In genomic region chr11:46338636-46338987, GRCh38 we compare ENCODE assay signal across 10 cellular contexts. TPM values are rescaled to one million over a fixed set of nuclear protein-coding genes. Genes with fewer than 3 reads are reported as not detected.
A peak's percentile ranks its signal among the peaks of the same experiment; 100 is the strongest.
DNase-seq lines count a peak whose midpoint lies in the region; ATAC-seq, FAIRE-seq and TF ChIP-seq lines count a peak whose summit lies in the region.
"Had no signal": no experiment of that assay in that cellular context is flagged by ENCODE, and none has a peak within 500 bp of the region (broad histone marks: within the 10 kb centered on the region; RNA-seq: fewer than 3 reads in every experiment).

No MANE protein-coding gene starts in this region.

- ATAC-seq in GM21447 (IDR thresholded peaks at IDR 0.05; ENCODE audit: unreplicated experiment), result no peak
- no peak for ATAC-seq in HG02973 (IDR thresholded peaks at IDR 0.05; ENCODE audit: unreplicated experiment)
- ATAC-seq in HG02884 (IDR thresholded peaks at IDR 0.05; ENCODE audit: unreplicated experiment), result no peak

- H3K9me3 Mint-ChIP-seq in neural crest cell, result no peaks in the 10 kb centered on the region

- H3K4me2 ChIP-seq in endothelial cell of umbilical vein (ENCODE audit: insufficient read depth, low read length), result no peak overlapping the region

- H3K79me2 ChIP-seq in endothelial cell of umbilical vein (ENCODE audit: control insufficient read depth, insufficient read depth, low read length), result no peaks in the 10 kb centered on the region

- CTCF ChIA-PET in endothelial cell of umbilical vein (lab: Charles Lee), result interaction anchor here (1.2 to 2.8 kb wide), 4 partner anchors 9 to 31 kb away, joined by 4 to 11 read pairs (median 4); partner anchors contain the start of gene DGKZ

- intact Hi-C loops in endothelial cell of umbilical vein (cut with micrococcal nuclease), result no loop called here

- H3K36me3 Mint-ChIP-seq in neural crest cell (ENCODE audit: low read depth), result no peaks in the 10 kb centered on the region

- POLR2A ChIA-PET in endothelial cell of umbilical vein (lab: Charles Lee), result no interaction called here

- no peak for FAIRE-seq in endothelial cell of umbilical vein (lab: Jason Lieb, UNC)

- no peaks in the 10 kb centered on the region for H4K20me1 ChIP-seq in endothelial cell of umbilical vein (replicated peaks; ENCODE audit: control insufficient read depth, extremely low read depth, insufficient read depth, low read length)

- H3K27me3 ChIP-seq in endothelial cell of umbilical vein (ENCODE audit: control insufficient read depth in 2 of 2, insufficient read depth in 2 of 2, low read length in 2 of 2), result peaks cover 8 to 12% of the 10 kb centered on the region in 2 experiments

- no peaks in the 10 kb centered on the region for H3K9me3 ChIP-seq in endothelial cell of umbilical vein (replicated peaks; ENCODE audit: control insufficient read depth, insufficient read depth, low read length)

- no peak overlapping the region for H3K9ac ChIP-seq in endothelial cell of umbilical vein (replicated peaks; ENCODE audit: extremely low read depth, insufficient read depth, low read length)

- H3K4me1 ChIP-seq in endothelial cell of umbilical vein (ENCODE audit: control insufficient read depth, extremely low read depth, insufficient read depth, low read length), result peaks cover 15% of the 10 kb centered on the region

- DNase-seq in AG10803 (ENCODE audit: low read depth) (no peak), M059J (ENCODE audit: low read depth) (peak; percentile 38), endothelial cell of umbilical vein (ENCODE audit: low read depth, low spot score) (no peak), neural crest cell (ENCODE audit: low read depth, low spot score) (no peak), OCI-M2 (lab: John Stamatoyannopoulos, UW; ENCODE audit: unreplicated experiment) (no peak)
- DNase-seq: activated effector memory CD4-positive, alpha-beta T cell treated with Interleukin-2 at 50 U/mL for 16 hours; stimulated activated CD4-positive, alpha-beta T cell treated with anti-CD3 and anti-CD28 coated beads, Interleukin-12 subunit alpha, Interleukin-12 subunit beta, amount 100 ng/mL, for 4 hours had no signal

- peak overlapping the region; percentile 61 for H3K4me3 Mint-ChIP-seq in neural crest cell

- no peaks in the 10 kb centered on the region for H3K9me1 ChIP-seq in endothelial cell of umbilical vein (replicated peaks; ENCODE audit: control insufficient read depth, extremely low read depth, insufficient read depth, low read length)

- no peak for TF ChIP-seq POLR2A in endothelial cell of umbilical vein (IDR thresholded peaks at IDR 0.05; ENCODE audit: low read depth, low read length)

- peaks cover 21% of the 10 kb centered on the region for H3K27me3 Mint-ChIP-seq in neural crest cell (ENCODE audit: low read depth)

- dilution Hi-C loops in endothelial cell of umbilical vein (cut with MboI; ENCODE audit: extremely low pct_ligation_motif_present, low sequenced_read_pairs), result no loop called here

- no peak for TF ChIP-seq CTCF in AG10803 (conservative IDR thresholded peaks at IDR 0.05; ENCODE audit: low read length)
- no peak for TF ChIP-seq CTCF in endothelial cell of umbilical vein (IDR thresholded peaks at IDR 0.05; ENCODE audit: extremely low read depth in 1 of 2, insufficient read depth in 1 of 2, low read depth in 1 of 2, low read length in 2 of 2)
- no peak for TF ChIP-seq CTCF in neural crest cell (conservative IDR thresholded peaks at IDR 0.05)

- peak overlapping the region; percentile 62 for H2AFZ ChIP-seq in endothelial cell of umbilical vein (ENCODE audit: low read depth, low read length)

- H3K36me3 ChIP-seq in endothelial cell of umbilical vein (ENCODE audit: control insufficient read depth in 2 of 2, extremely low read depth in 1 of 2, insufficient read depth in 2 of 2, low read length in 2 of 2), result no peaks in the 10 kb centered on the region

- H3K4me3 ChIP-seq in AG10803 (ENCODE audit: low read length) (peak overlapping the region; percentile 27), endothelial cell of umbilical vein (replicated peaks in 1 of 3; ENCODE audit: insufficient read depth in 1 of 3, low read depth in 1 of 3, low read length in 3 of 3) (no peak overlapping the region)

- peak overlapping the region; percentile 31 for H3K27ac Mint-ChIP-seq in neural crest cell (ENCODE audit: unreplicated experiment)

- H3K27ac ChIP-seq in endothelial cell of umbilical vein (ENCODE audit: insufficient read depth, low read depth, low read length), result no peak overlapping the region

- peaks cover 48% of the 10 kb centered on the region for H3K4me1 Mint-ChIP-seq in neural crest cell

- BruUV-seq in endothelial cell of umbilical vein (replicated peaks; lab: Mats Ljungman, UMichigan), result no TSS peak

TF ChIP-seq in endothelial cell of umbilical vein, 7 proteins besides CTCF, POLR2A, EP300 and RAD21:
- TF ChIP-seq, protein P1, sequence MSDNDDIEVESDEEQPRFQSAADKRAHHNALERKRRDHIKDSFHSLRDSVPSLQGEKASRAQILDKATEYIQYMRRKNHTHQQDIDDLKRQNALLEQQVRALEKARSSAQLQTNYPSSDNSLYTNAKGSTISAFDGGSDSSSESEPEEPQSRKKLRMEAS (IDR thresholded peaks at IDR 0.05; ENCODE audit: insufficient read depth, insufficient read length), result no peak
- TF ChIP-seq MYC (IDR thresholded peaks at IDR 0.05; ENCODE audit: low read depth, low read length) (no peak), JUN (IDR thresholded peaks at IDR 0.05; ENCODE audit: borderline replicate concordance, insufficient read depth, insufficient read length, low read depth) (no peak), EZH2 (IDR thresholded peaks at IDR 0.05; ENCODE audit: borderline replicate concordance, low read depth, low read length, severe bottlenecking) (no peak), POLR2AphosphoS5 (IDR thresholded peaks at IDR 0.05; ENCODE audit: insufficient read depth, low read depth, low read length) (no peak), GATA2 (IDR thresholded peaks at IDR 0.05; ENCODE audit: insufficient read depth, insufficient read length, low read depth, low read length) (no peak), FOS (IDR thresholded peaks at IDR 0.05; ENCODE audit: borderline replicate concordance, insufficient read depth, low read length) (no peak)

RNA-seq across cellular contexts. Expression of gene DGKZ, which starts 8.7 kb away (rescaled TPM):
- 38.4 and 73.4 TPM in 2 replicates for total RNA-seq in M059J (2014; rRNA removed; shearing (Covaris generic))
- total RNA-seq in endothelial cell of umbilical vein (87.1 and 88.8 TPM in 2 replicates), neural crest cell (54.4 and 60.1 TPM in 2 replicates)
- 127 and 170 TPM in 2 replicates for polyA plus RNA-seq in endothelial cell of umbilical vein
- polyA plus RNA-seq in endothelial cell of umbilical vein (2011; cell fraction: cytosol; rRNA removed), result 69.0 and 76.0 TPM in 2 replicates
- polyA plus RNA-seq in endothelial cell of umbilical vein (2011; cell fraction: nucleus; rRNA removed), result 204 and 251 TPM in 2 replicates
- polyA plus RNA-seq in endothelial cell of umbilical vein (2012), result 59.6 and 63.6 TPM in 2 replicates
- 55.0 and 79.1 TPM in 2 replicates for polyA minus RNA-seq in endothelial cell of umbilical vein
- 71.7 TPM for polyA minus RNA-seq in endothelial cell of umbilical vein (2011; cell fraction: cytosol; rRNA and poly(A)+ RNA removed)
- polyA minus RNA-seq in endothelial cell of umbilical vein (2011; cell fraction: nucleus; rRNA and poly(A)+ RNA removed), result 47.8 and 91.7 TPM in 2 replicates

RNA-seq across cellular contexts. Expression of gene MDK, which starts 42.9 kb away (rescaled TPM):
- 543 and 581 TPM in 2 replicates for total RNA-seq in M059J (2014; rRNA removed; shearing (Covaris generic))
- total RNA-seq in endothelial cell of umbilical vein, result 331 and 336 TPM in 2 replicates
- polyA plus RNA-seq in endothelial cell of umbilical vein, result 893 and 985 TPM in 2 replicates
- polyA plus RNA-seq in endothelial cell of umbilical vein (2011; cell fraction: cytosol; rRNA removed), result 1,084 and 1,357 TPM in 2 replicates
- 265 and 313 TPM in 2 replicates for polyA plus RNA-seq in endothelial cell of umbilical vein (2011; cell fraction: nucleus; rRNA removed)
- 568 and 909 TPM in 2 replicates for polyA plus RNA-seq in endothelial cell of umbilical vein (2012)
- polyA minus RNA-seq in endothelial cell of umbilical vein, result 140 and 146 TPM in 2 replicates
- polyA minus RNA-seq in endothelial cell of umbilical vein (2011; cell fraction: cytosol; rRNA and poly(A)+ RNA removed), result not detected
- polyA minus RNA-seq in endothelial cell of umbilical vein (2011; cell fraction: nucleus; rRNA and poly(A)+ RNA removed), result 15.5 and 33.7 TPM in 2 replicates
- 781 and 821 TPM in 2 replicates for total RNA-seq in neural crest cell

RNA-seq across cellular contexts. Expression of gene CHRM4, which starts 53.0 kb away (rescaled TPM):
- 0.49 TPM in 1 of 2 replicates, not detected in the other for total RNA-seq in M059J (2014; rRNA removed; shearing (Covaris generic))
- 0.22 TPM in 1 of 2 replicates, not detected in the other for total RNA-seq in endothelial cell of umbilical vein
- 0.04 and 0.13 TPM in 2 replicates for polyA plus RNA-seq in endothelial cell of umbilical vein
- 0.05 and 0.13 TPM in 2 replicates for polyA plus RNA-seq in endothelial cell of umbilical vein (2011; cell fraction: cytosol; rRNA removed)
- 0.29 and 0.38 TPM in 2 replicates for polyA plus RNA-seq in endothelial cell of umbilical vein (2011; cell fraction: nucleus; rRNA removed)
- 0.21 and 0.27 TPM in 2 replicates for polyA plus RNA-seq in endothelial cell of umbilical vein (2012)
- 0.19 TPM in 1 of 2 replicates, not detected in the other for polyA minus RNA-seq in endothelial cell of umbilical vein
- polyA minus RNA-seq in endothelial cell of umbilical vein (2011; cell fraction: cytosol; rRNA and poly(A)+ RNA removed), result not detected
- polyA minus RNA-seq in endothelial cell of umbilical vein (2011; cell fraction: nucleus; rRNA and poly(A)+ RNA removed), result 0.58 TPM in 1 of 2 replicates, not detected in the other
- total RNA-seq in neural crest cell, result 0.37 and 0.39 TPM in 2 replicates
